Comparison of ENCODE assay signal across 16 cellular contexts in genomic region chr10:79308969-79309665, GRCh38. TPM values are rescaled to one million over a fixed set of nuclear protein-coding genes. Genes with fewer than 3 reads are reported as not detected.
DNase-seq lines count a peak whose midpoint lies in the region; ATAC-seq and TF ChIP-seq lines count a peak whose summit lies in the region.
"Had no signal": no experiment of that assay in that cellular context is flagged by ENCODE, and none has a peak within 500 bp of the region (broad histone marks: within the 10 kb centered on the region; RNA-seq: fewer than 3 reads in every experiment).

No MANE protein-coding gene starts in this region.

- H3K27me3 Mint-ChIP-seq in activated CD4-positive, alpha-beta T cell treated with anti-CD3 and anti-CD28 coated beads, Interleukin-2, amount 10 ng/mL, durations not matched to agents 24 days and 14 days = no peaks in the 10 kb centered on the region
- H3K27me3 Mint-ChIP-seq in T-helper 17 cell = no peaks in the 10 kb centered on the region

- H4K20me1 ChIP-seq in osteoblast (ENCODE audit: insufficient read depth, low read length) = peaks cover 24% of the 10 kb centered on the region

- no peak for DNase-seq in activated CD4-positive, alpha-beta T cell treated with anti-CD3 and anti-CD28 coated beads, Interleukin-2, amount 10 ng/mL, durations not matched to agents 24 days and 14 days
- DNase-seq in activated CD4-positive, alpha-beta T cell treated with anti-CD3 and anti-CD28 coated beads, Interleukin-2, amount 50 U/mL, for 1 hour = no peak
- DNase-seq in T-helper 17 cell = no peak
- DNase-seq in left ventricle myocardium inferior = peak; percentile 12
- peak; percentile 27 for DNase-seq in osteoblast (ENCODE audit: insufficient read length, low spot score, missing footprints)
- DNase-seq in pons (ENCODE audit: low spot score) = no peak
- no peak for DNase-seq in D341Med (ENCODE audit: low spot score)
- DNase-seq: activated naive CD4-positive, alpha-beta T cell; central memory CD4-positive, alpha-beta T cell; DMS 273 treated with DMSO at 0.1 percent for 48 hours; effector CD8-positive, alpha-beta T cell; midbrain; NCI-H524; stimulated activated CD4-positive, alpha-beta T cell treated with anti-CD3 and anti-CD28 coated beads, Interleukin-4, amount 100 ng/mL, for 4 hours; uterus had no signal

- no peak overlapping the region for H3K4me3 Mint-ChIP-seq in activated CD4-positive, alpha-beta T cell treated with anti-CD3 and anti-CD28 coated beads, Interleukin-2, amount 10 ng/mL, durations not matched to agents 24 days and 14 days
- H3K4me3 Mint-ChIP-seq in T-helper 17 cell = no peak overlapping the region

- intact Hi-C loops in activated CD4-positive, alpha-beta T cell treated with anti-CD3 and anti-CD28 coated beads, Interleukin-2, amount 10 ng/mL, durations not matched to agents 24 days and 14 days (cut with micrococcal nuclease) = no loop called here
- intact Hi-C loops in left ventricle myocardium inferior (cut with micrococcal nuclease) = no loop called here

- H3K27me3 ChIP-seq in left ventricle myocardium inferior (ENCODE audit: low read depth) (no peaks in the 10 kb centered on the region), osteoblast (ENCODE audit: insufficient read depth, low read length) (no peaks in the 10 kb centered on the region)
- H3K27me3 ChIP-seq: uterus had no signal

- no peaks in the 10 kb centered on the region for H3K79me2 ChIP-seq in osteoblast (ENCODE audit: insufficient read depth, low read length)

- H3K36me3 ChIP-seq in left ventricle myocardium inferior = peaks cover 99% of the 10 kb centered on the region
- H3K36me3 ChIP-seq in osteoblast (ENCODE audit: insufficient read depth, low read length) = peaks cover 89% of the 10 kb centered on the region
- H3K36me3 ChIP-seq: uterus had no signal

- H3K9me3 Mint-ChIP-seq in activated CD4-positive, alpha-beta T cell treated with anti-CD3 and anti-CD28 coated beads, Interleukin-2, amount 10 ng/mL, durations not matched to agents 24 days and 14 days = no peaks in the 10 kb centered on the region

- H3K4me3 ChIP-seq in left ventricle myocardium inferior (no peak overlapping the region), osteoblast (ENCODE audit: insufficient read depth, low read length) (no peak overlapping the region)
- H3K4me3 ChIP-seq: uterus had no signal

- no peak for ATAC-seq in T-helper 17 cell
- ATAC-seq in HG03095 (IDR thresholded peaks at IDR 0.05; ENCODE audit: unreplicated experiment) = no peak

- peaks cover 52% of the 10 kb centered on the region for H3K36me3 Mint-ChIP-seq in activated CD4-positive, alpha-beta T cell treated with anti-CD3 and anti-CD28 coated beads, Interleukin-2, amount 10 ng/mL, durations not matched to agents 24 days and 14 days (ENCODE audit: low read depth)
- peaks cover 5% of the 10 kb centered on the region for H3K36me3 Mint-ChIP-seq in T-helper 17 cell (ENCODE audit: low read depth)

- peaks cover 9% of the 10 kb centered on the region for H3K4me1 ChIP-seq in left ventricle myocardium inferior
- H3K4me1 ChIP-seq in osteoblast (ENCODE audit: insufficient read depth, low read length) = no peaks in the 10 kb centered on the region
- H3K4me1 ChIP-seq: uterus had no signal

- TF ChIP-seq CTCF in left ventricle myocardium inferior (IDR thresholded peaks at IDR 0.05; ENCODE audit: borderline replicate concordance) = no peak
- TF ChIP-seq CTCF in osteoblast (IDR thresholded peaks at IDR 0.05; ENCODE audit: extremely low read depth, low read depth, low read length) = no peak

- H3K9me3 ChIP-seq in T-helper 17 cell (ENCODE audit: control insufficient read depth, low read length, poor library complexity, severe bottlenecking) (no peaks in the 10 kb centered on the region), left ventricle myocardium inferior (replicated peaks) (no peaks in the 10 kb centered on the region), osteoblast (ENCODE audit: low read depth, low read length) (no peaks in the 10 kb centered on the region)
- H3K9me3 ChIP-seq: uterus had no signal

- H3K27ac Mint-ChIP-seq in activated CD4-positive, alpha-beta T cell treated with anti-CD3 and anti-CD28 coated beads, Interleukin-2, amount 10 ng/mL, durations not matched to agents 24 days and 14 days = peak overlapping the region; percentile 72
- H3K27ac Mint-ChIP-seq in T-helper 17 cell = peak overlapping the region; percentile 79

- no peak overlapping the region for H2AFZ ChIP-seq in osteoblast (ENCODE audit: low read length)

- peaks cover 5% of the 10 kb centered on the region for H3K4me1 Mint-ChIP-seq in activated CD4-positive, alpha-beta T cell treated with anti-CD3 and anti-CD28 coated beads, Interleukin-2, amount 10 ng/mL, durations not matched to agents 24 days and 14 days
- H3K4me1 Mint-ChIP-seq in T-helper 17 cell = peaks cover 8% of the 10 kb centered on the region

- H3K4me2 ChIP-seq in osteoblast (ENCODE audit: insufficient read depth, low read length) = no peak overlapping the region

- H3K27ac ChIP-seq in left ventricle myocardium inferior (replicated peaks) (no peak overlapping the region), osteoblast (ENCODE audit: low read depth, low read length) (no peak overlapping the region)

RNA-seq across cellular contexts. Expression of gene PPIF, which starts 38.2 kb away (rescaled TPM):
- 157 and 161 TPM in 2 replicates for total RNA-seq in activated CD4-positive, alpha-beta T cell treated with anti-CD3 and anti-CD28 coated beads, Interleukin-2, amount 10 ng/mL, durations not matched to agents 24 days and 14 days
- total RNA-seq in T-helper 17 cell (10 to 100 TPM; 59.4 to 82.3 TPM), left ventricle myocardium inferior (150 TPM), osteoblast (37.7 and 39.1 TPM in 2 replicates)

Comparison
In these comparisons a context has a peak if more than half of its experiments do, and no peak if none do; other contexts are left out.
1. DNase-seq: peak in left ventricle myocardium inferior (single experiment) and osteoblast (single experiment); none in activated CD4-positive, alpha-beta T cell treated with anti-CD3 and anti-CD28 coated beads, Interleukin-2, amount 10 ng/mL, durations not matched to agents 24 days and 14 days (single experiment), activated CD4-positive, alpha-beta T cell treated with anti-CD3 and anti-CD28 coated beads, Interleukin-2, amount 50 U/mL, for 1 hour (single experiment), T-helper 17 cell (0 of 3), pons (single experiment) and D341Med (single experiment).